ENCODE assay signal across 1 cellular context in the genomic region with DNA sequence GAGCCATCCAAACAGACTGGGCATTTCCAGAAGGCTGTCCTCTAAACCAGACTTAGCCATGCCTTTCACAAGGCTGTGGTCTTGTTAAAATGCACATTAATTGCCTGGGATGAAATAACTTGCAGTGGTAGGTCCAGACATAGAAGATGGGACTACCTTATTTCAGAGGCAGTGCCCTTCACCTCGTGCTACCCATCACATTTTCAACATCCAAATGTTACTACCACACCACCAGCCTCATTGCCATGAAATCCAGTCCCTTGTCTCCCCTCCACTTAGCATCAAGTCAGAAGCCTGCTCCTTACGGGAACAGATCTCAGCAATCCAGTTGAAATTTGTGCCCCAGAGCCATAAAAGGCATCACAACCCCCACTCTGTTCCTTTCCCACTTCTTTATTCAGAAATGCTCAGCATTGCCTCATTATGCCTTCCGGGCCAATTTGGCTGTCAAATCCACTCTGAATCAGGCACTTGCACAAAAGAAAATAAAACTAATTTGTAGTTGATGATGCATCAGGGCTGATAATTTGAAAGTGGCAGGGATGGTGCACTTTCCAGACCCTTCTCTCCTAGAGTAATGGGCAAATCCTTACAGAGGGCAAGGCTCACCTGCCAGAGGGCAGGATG.
TF ChIP-seq lines count a peak whose summit lies in the region.

No MANE protein-coding gene starts in this region.

TF ChIP-seq in SK-N-SH treated with all-trans-retinoic acid at 6 μM for 48 hours, 23 proteins besides CTCF, POLR2A, EP300 and RAD21 (continued from another document):
- TF ChIP-seq BACH2 (CRISPR knock-in tag; IDR thresholded peaks at IDR 0.05; ENCODE audit: borderline replicate concordance) (no peak), ISL1 (CRISPR knock-in tag; IDR thresholded peaks at IDR 0.05) (no peak), GLIS3 (CRISPR knock-in tag; IDR thresholded peaks at IDR 0.05) (no peak), ZNF70 (CRISPR knock-in tag; IDR thresholded peaks at IDR 0.05) (no peak), ZNF565 (CRISPR knock-in tag; conservative IDR thresholded peaks at IDR 0.05; ENCODE audit: low read depth) (no peak), SNAI2 (CRISPR knock-in tag; IDR thresholded peaks at IDR 0.05) (no peak), RARB (CRISPR knock-in tag; IDR thresholded peaks at IDR 0.05) (no peak), ZNF8 (CRISPR knock-in tag; IDR thresholded peaks at IDR 0.05) (no peak), TCF4 (CRISPR knock-in tag; IDR thresholded peaks at IDR 0.05; ENCODE audit: borderline replicate concordance) (no peak), ARNTL (CRISPR knock-in tag; IDR thresholded peaks at IDR 0.05; ENCODE audit: borderline replicate concordance, low read depth) (no peak), ZFP30 (CRISPR knock-in tag; IDR thresholded peaks at IDR 0.05) (no peak), OSR1 (CRISPR knock-in tag; IDR thresholded peaks at IDR 0.05) (no peak)
- TF ChIP-seq, protein P1, sequence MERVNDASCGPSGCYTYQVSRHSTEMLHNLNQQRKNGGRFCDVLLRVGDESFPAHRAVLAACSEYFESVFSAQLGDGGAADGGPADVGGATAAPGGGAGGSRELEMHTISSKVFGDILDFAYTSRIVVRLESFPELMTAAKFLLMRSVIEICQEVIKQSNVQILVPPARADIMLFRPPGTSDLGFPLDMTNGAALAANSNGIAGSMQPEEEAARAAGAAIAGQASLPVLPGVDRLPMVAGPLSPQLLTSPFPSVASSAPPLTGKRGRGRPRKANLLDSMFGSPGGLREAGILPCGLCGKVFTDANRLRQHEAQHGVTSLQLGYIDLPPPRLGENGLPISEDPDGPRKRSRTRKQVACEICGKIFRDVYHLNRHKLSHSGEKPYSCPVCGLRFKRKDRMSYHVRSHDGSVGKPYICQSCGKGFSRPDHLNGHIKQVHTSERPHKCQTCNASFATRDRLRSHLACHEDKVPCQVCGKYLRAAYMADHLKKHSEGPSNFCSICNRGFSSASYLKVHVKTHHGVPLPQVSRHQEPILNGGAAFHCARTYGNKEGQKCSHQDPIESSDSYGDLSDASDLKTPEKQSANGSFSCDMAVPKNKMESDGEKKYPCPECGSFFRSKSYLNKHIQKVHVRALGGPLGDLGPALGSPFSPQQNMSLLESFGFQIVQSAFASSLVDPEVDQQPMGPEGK (CRISPR knock-in tag; IDR thresholded peaks at IDR 0.05; ENCODE audit: borderline replicate concordance), result no peak
- TF ChIP-seq, protein P2, sequence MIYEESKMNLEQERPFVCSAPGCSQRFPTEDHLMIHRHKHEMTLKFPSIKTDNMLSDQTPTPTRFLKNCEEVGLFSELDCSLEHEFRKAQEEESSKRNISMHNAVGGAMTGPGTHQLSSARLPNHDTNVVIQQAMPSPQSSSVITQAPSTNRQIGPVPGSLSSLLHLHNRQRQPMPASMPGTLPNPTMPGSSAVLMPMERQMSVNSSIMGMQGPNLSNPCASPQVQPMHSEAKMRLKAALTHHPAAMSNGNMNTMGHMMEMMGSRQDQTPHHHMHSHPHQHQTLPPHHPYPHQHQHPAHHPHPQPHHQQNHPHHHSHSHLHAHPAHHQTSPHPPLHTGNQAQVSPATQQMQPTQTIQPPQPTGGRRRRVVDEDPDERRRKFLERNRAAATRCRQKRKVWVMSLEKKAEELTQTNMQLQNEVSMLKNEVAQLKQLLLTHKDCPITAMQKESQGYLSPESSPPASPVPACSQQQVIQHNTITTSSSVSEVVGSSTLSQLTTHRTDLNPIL (CRISPR knock-in tag; IDR thresholded peaks at IDR 0.05; ENCODE audit: low read depth), result no peak
- TF ChIP-seq, protein P3, sequence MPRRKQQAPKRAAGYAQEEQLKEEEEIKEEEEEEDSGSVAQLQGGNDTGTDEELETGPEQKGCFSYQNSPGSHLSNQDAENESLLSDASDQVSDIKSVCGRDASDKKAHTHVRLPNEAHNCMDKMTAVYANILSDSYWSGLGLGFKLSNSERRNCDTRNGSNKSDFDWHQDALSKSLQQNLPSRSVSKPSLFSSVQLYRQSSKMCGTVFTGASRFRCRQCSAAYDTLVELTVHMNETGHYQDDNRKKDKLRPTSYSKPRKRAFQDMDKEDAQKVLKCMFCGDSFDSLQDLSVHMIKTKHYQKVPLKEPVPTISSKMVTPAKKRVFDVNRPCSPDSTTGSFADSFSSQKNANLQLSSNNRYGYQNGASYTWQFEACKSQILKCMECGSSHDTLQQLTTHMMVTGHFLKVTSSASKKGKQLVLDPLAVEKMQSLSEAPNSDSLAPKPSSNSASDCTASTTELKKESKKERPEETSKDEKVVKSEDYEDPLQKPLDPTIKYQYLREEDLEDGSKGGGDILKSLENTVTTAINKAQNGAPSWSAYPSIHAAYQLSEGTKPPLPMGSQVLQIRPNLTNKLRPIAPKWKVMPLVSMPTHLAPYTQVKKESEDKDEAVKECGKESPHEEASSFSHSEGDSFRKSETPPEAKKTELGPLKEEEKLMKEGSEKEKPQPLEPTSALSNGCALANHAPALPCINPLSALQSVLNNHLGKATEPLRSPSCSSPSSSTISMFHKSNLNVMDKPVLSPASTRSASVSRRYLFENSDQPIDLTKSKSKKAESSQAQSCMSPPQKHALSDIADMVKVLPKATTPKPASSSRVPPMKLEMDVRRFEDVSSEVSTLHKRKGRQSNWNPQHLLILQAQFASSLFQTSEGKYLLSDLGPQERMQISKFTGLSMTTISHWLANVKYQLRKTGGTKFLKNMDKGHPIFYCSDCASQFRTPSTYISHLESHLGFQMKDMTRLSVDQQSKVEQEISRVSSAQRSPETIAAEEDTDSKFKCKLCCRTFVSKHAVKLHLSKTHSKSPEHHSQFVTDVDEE (CRISPR knock-in tag; IDR thresholded peaks at IDR 0.05), result no peak
